In genomic region chr2:188181439-188181838, GRCh38 we compare ENCODE assay signal across 22 cellular contexts.
DNase-seq lines count a peak whose midpoint lies in the region; ATAC-seq, FAIRE-seq and TF ChIP-seq lines count a peak whose summit lies in the region.
"Had no signal": no experiment of that assay in that cellular context is flagged by ENCODE, and none has a peak within 500 bp of the region (broad histone marks: within the 10 kb centered on the region; RNA-seq: fewer than 3 reads in every experiment).

No MANE protein-coding gene starts in this region.

- FAIRE-seq in keratinocyte (lab: Jason Lieb, UNC) = no peak
- FAIRE-seq: G401.6, TTC549 had no signal

- H3K9me3 ChIP-seq in keratinocyte (ENCODE audit: control insufficient read depth, low read depth, low read length) = no peaks in the 10 kb centered on the region
- H3K9me3 ChIP-seq: sigmoid colon had no signal

- no peaks in the 10 kb centered on the region for H4K20me1 ChIP-seq in keratinocyte (ENCODE audit: control insufficient read depth, extremely low read depth, insufficient read depth, low read length)

- H3K9me3 Mint-ChIP-seq in HFFc6 = no peaks in the 10 kb centered on the region
- H3K9me3 Mint-ChIP-seq in T-cell = peaks cover 0 to 4% (median 0%) of the 10 kb centered on the region in 3 donors
- no peaks in the 10 kb centered on the region for H3K9me3 Mint-ChIP-seq in activated CD4-positive, alpha-beta memory T cell treated with anti-CD3 and anti-CD28 coated beads for 36 hours
- peaks cover 4% of the 10 kb centered on the region for H3K9me3 Mint-ChIP-seq in chondrocyte (ENCODE audit: low read depth)
- H3K9me3 Mint-ChIP-seq: type B pancreatic cell had no signal

- TF ChIP-seq CTCF in HFFc6 (IDR thresholded peaks at IDR 0.05) (no peak), keratinocyte (optimal IDR thresholded peaks at IDR 0.05 in 1 of 3, IDR thresholded peaks at IDR 0.05 in 1 of 3, conservative IDR thresholded peaks at IDR 0.05 in 1 of 3; ENCODE audit: extremely low read depth in 1 of 3, insufficient read depth in 2 of 3, low read length in 3 of 3) (no peak), chondrocyte (IDR thresholded peaks at IDR 0.05) (no peak)

- H3K9me1 ChIP-seq in keratinocyte (ENCODE audit: control insufficient read depth, extremely low read depth, insufficient read depth, low read length) = no peaks in the 10 kb centered on the region

- H3K4me1 ChIP-seq in keratinocyte (ENCODE audit: control insufficient read depth, extremely low read depth, insufficient read depth, low read length) = no peaks in the 10 kb centered on the region
- H3K4me1 ChIP-seq: sigmoid colon had no signal

- no peak overlapping the region for H3K4me2 ChIP-seq in keratinocyte (ENCODE audit: control insufficient read depth, extremely low read depth, insufficient read depth, low read depth, low read length)

- intact Hi-C loops in activated CD4-positive, alpha-beta memory T cell treated with anti-CD3 and anti-CD28 coated beads for 36 hours (cut with micrococcal nuclease) = no loop called here

- H3K4me1 Mint-ChIP-seq in HFFc6 (ENCODE audit: low read depth) (peaks cover 19% of the 10 kb centered on the region), T-cell (peaks cover 5 to 8% (median 7%) of the 10 kb centered on the region in 3 donors), chondrocyte (ENCODE audit: low read depth) (no peaks in the 10 kb centered on the region)
- H3K4me1 Mint-ChIP-seq in activated CD4-positive, alpha-beta memory T cell treated with anti-CD3 and anti-CD28 coated beads for 36 hours (ENCODE audit: low read depth) = peaks cover 4% of the 10 kb centered on the region
- H3K4me1 Mint-ChIP-seq: CD8-positive, alpha-beta memory T cell; stimulated activated effector memory CD8-positive, alpha-beta T cell treated with anti-CD3 and anti-CD28 coated beads, Interleukin-12 subunit alpha, Interleukin-12 subunit beta, amount 100 ng/mL, for 72 hours had no signal

- H2AFZ ChIP-seq in keratinocyte (ENCODE audit: control insufficient read depth, low read length) = peak overlapping the region; percentile 20

- dilution Hi-C loops in keratinocyte (cut with MboI; ENCODE audit: extremely low pct_ligation_motif_present, low sequenced_read_pairs) = no loop called here

- no peak overlapping the region for H3K9ac ChIP-seq in keratinocyte (ENCODE audit: control insufficient read depth, extremely low read depth, insufficient read depth, low read length)

- POLR2A ChIA-PET in T-cell (lab: Charles Lee) = no interaction called here
- POLR2A ChIA-PET in activated CD4-positive, alpha-beta memory T cell treated with anti-CD3 and anti-CD28 coated beads for 36 hours (lab: Charles Lee) = no interaction called here

- H3K4me3 Mint-ChIP-seq in HFFc6 (peak overlapping the region; percentile 43), T-cell (peak overlapping the region in 2 of 3 donors; percentile 18 to 22), chondrocyte (ENCODE audit: unreplicated experiment) (no peak overlapping the region)
- no peak overlapping the region for H3K4me3 Mint-ChIP-seq in activated CD4-positive, alpha-beta memory T cell treated with anti-CD3 and anti-CD28 coated beads for 36 hours
- H3K4me3 Mint-ChIP-seq: activated CD8-positive, alpha-beta T cell treated with anti-CD3 and anti-CD28 coated beads, Interleukin-2, amount 10 ng/mL, durations not matched to agents 7 days and 5 days; CD8-positive, alpha-beta memory T cell; stimulated activated effector memory CD8-positive, alpha-beta T cell treated with anti-CD3 and anti-CD28 coated beads, Interleukin-12 subunit alpha, Interleukin-12 subunit beta, amount 100 ng/mL, for 72 hours; type B pancreatic cell had no signal

- no peaks in the 10 kb centered on the region for H3K27me3 ChIP-seq in keratinocyte (ENCODE audit: control insufficient read depth, extremely low read depth, insufficient read depth, low read length)
- H3K27me3 ChIP-seq: dorsolateral prefrontal cortex, sigmoid colon had no signal

- CTCF ChIA-PET in T-cell (lab: Charles Lee) = no interaction called here
- CTCF ChIA-PET in activated CD4-positive, alpha-beta memory T cell treated with anti-CD3 and anti-CD28 coated beads for 36 hours (lab: Charles Lee) = no interaction called here

- no peaks in the 10 kb centered on the region for H3K36me3 ChIP-seq in keratinocyte (ENCODE audit: control insufficient read depth in 2 of 2, extremely low read depth in 1 of 2, insufficient read depth in 2 of 2, low read length in 2 of 2)
- H3K36me3 ChIP-seq: sigmoid colon had no signal

- H3K27me3 Mint-ChIP-seq in HFFc6 (ENCODE audit: insufficient read depth) (no peaks in the 10 kb centered on the region; the same call in 1 of the 2 replicates), T-cell (no peaks in the 10 kb centered on the region), chondrocyte (ENCODE audit: low read depth) (no peaks in the 10 kb centered on the region)
- H3K27me3 Mint-ChIP-seq in activated CD4-positive, alpha-beta memory T cell treated with anti-CD3 and anti-CD28 coated beads for 36 hours = no peaks in the 10 kb centered on the region
- H3K27me3 Mint-ChIP-seq: CD8-positive, alpha-beta memory T cell; type B pancreatic cell had no signal

- ATAC-seq in T-cell (replicated peaks in 1 of 4) = peak in 1 of 4 experiments; percentile 23
- ATAC-seq: activated CD8-positive, alpha-beta T cell treated with anti-CD3 and anti-CD28 coated beads, Interleukin-2, amount 10 ng/mL, durations not matched to agents 7 days and 5 days; Right ventricle myocardium inferior; stimulated activated effector memory CD8-positive, alpha-beta T cell treated with anti-CD3 and anti-CD28 coated beads, Interleukin-12 subunit alpha, Interleukin-12 subunit beta, amount 100 ng/mL, for 72 hours had no signal

- H3K36me3 Mint-ChIP-seq in HFFc6 (ENCODE audit: low read depth) = no peaks in the 10 kb centered on the region
- H3K36me3 Mint-ChIP-seq in T-cell = no peaks in the 10 kb centered on the region
- no peaks in the 10 kb centered on the region for H3K36me3 Mint-ChIP-seq in activated CD4-positive, alpha-beta memory T cell treated with anti-CD3 and anti-CD28 coated beads for 36 hours
- no peaks in the 10 kb centered on the region for H3K36me3 Mint-ChIP-seq in chondrocyte (ENCODE audit: low read depth)
- H3K36me3 Mint-ChIP-seq: CD8-positive, alpha-beta memory T cell; stimulated activated effector memory CD8-positive, alpha-beta T cell treated with anti-CD3 and anti-CD28 coated beads, Interleukin-12 subunit alpha, Interleukin-12 subunit beta, amount 100 ng/mL, for 72 hours; type B pancreatic cell had no signal

- peak; percentile 3 for DNase-seq in DMS 273 (lab: John Stamatoyannopoulos, UW; ENCODE audit: unreplicated experiment)
- no peak for DNase-seq in DMS 273 treated with DMSO at 0.1 percent for 48 hours (lab: John Stamatoyannopoulos, UW)
- DNase-seq in HFFc6 = no peak
- DNase-seq in T-cell = no peak
- DNase-seq in keratinocyte (ENCODE audit: low read depth, low spot score) = no peak
- DNase-seq in activated CD4-positive, alpha-beta memory T cell treated with anti-CD3 and anti-CD28 coated beads for 36 hours = no peak
- no peak for DNase-seq in kidney glomerular epithelial cell (lab: John Stamatoyannopoulos, UW)
- DNase-seq in chondrocyte (ENCODE audit: low spot score) = no peak
- DNase-seq: activated CD8-positive, alpha-beta T cell treated with anti-CD3 and anti-CD28 coated beads, Interleukin-2, amount 10 ng/mL, durations not matched to agents 7 days and 5 days; activated gamma-delta T cell treated with Interleukin-2 at 50 U/mL for 16 hours; CD8-positive, alpha-beta memory T cell; dorsolateral prefrontal cortex; KG1; NCI-H1694; NCI-H524 treated with DMSO at 0.1 percent for 48 hours; sigmoid colon had no signal

- H3K4me3 ChIP-seq in keratinocyte (ENCODE audit: control insufficient read depth in 2 of 3, extremely low read depth in 1 of 3, insufficient read depth in 2 of 3, low read depth in 1 of 3, low read length in 3 of 3) = no peak overlapping the region
- H3K4me3 ChIP-seq: dorsolateral prefrontal cortex, sigmoid colon had no signal

- no peaks in the 10 kb centered on the region for H3K79me2 ChIP-seq in keratinocyte (ENCODE audit: control insufficient read depth, insufficient read depth, low read length)

- H3K27ac Mint-ChIP-seq in HFFc6 (no peak overlapping the region), T-cell (no peak overlapping the region), chondrocyte (ENCODE audit: unreplicated experiment) (no peak overlapping the region)
- H3K27ac Mint-ChIP-seq in activated CD4-positive, alpha-beta memory T cell treated with anti-CD3 and anti-CD28 coated beads for 36 hours = no peak overlapping the region
- H3K27ac Mint-ChIP-seq: activated CD8-positive, alpha-beta T cell treated with anti-CD3 and anti-CD28 coated beads, Interleukin-2, amount 10 ng/mL, durations not matched to agents 7 days and 5 days; CD8-positive, alpha-beta memory T cell; stimulated activated effector memory CD8-positive, alpha-beta T cell treated with anti-CD3 and anti-CD28 coated beads, Interleukin-12 subunit alpha, Interleukin-12 subunit beta, amount 100 ng/mL, for 72 hours; type B pancreatic cell had no signal

- H3K27ac ChIP-seq in keratinocyte (ENCODE audit: control insufficient read depth, insufficient read depth, low read length) = no peak overlapping the region
- H3K27ac ChIP-seq: 22Rv1, dorsolateral prefrontal cortex, sigmoid colon had no signal

Comparison
In these comparisons a context has a peak if more than half of its experiments do, and no peak if none do; other contexts are left out.
1. H3K4me3 Mint-ChIP-seq: peak in HFFc6 (single experiment) and T-cell (2 of 3); none in activated CD4-positive, alpha-beta memory T cell treated with anti-CD3 and anti-CD28 coated beads for 36 hours (single experiment) and chondrocyte (single experiment).